Comparison of ENCODE assay signal across 11 cellular contexts in the genomic region with DNA sequence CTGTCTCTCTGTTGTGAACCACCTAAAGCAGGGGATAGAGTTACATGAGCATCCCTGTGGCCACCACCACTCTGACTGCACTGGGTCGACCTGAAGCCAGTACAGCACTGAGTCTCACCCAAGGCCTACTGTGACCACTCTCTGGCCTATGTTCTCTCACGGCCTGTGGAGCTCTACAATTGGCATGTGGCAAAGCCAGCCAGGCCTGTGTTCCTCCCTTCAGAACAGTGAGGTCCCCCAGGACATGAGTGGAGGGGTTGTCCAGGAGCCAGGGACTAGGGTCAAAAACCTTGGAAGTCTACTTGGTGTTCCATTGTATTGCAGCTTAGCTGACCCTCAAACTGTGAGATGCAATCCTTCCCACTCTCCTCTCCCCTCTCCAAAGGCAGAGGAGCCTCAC. TPM values are rescaled to one million over a fixed set of nuclear protein-coding genes. Genes with fewer than 3 reads are reported as not detected.
"Had no signal": no experiment of that assay in that cellular context is flagged by ENCODE, and none has a peak within 500 bp of the region (broad histone marks: within the 10 kb centered on the region; RNA-seq: fewer than 3 reads in every experiment).

No MANE protein-coding gene starts in this region.

- FAIRE-seq: H1, H54 had no signal

- ATAC-seq: GM23338, HCT116 had no signal

- H3K4me1 Mint-ChIP-seq: GM23338, H9 had no signal

- DNase-seq: GM23248, GOT3, H7, H9, HCEC 1CT, HFFc6 had no signal

- H3K9me3 ChIP-seq: HAP-1 had no signal

- H3K27ac Mint-ChIP-seq: GM23338, HFFc6 had no signal

- H3K36me3 ChIP-seq: HAP-1 had no signal

- H3K4me1 ChIP-seq: HAP-1 had no signal

- H2AFZ ChIP-seq: GM23248, GM23338 had no signal

- H3K9me3 Mint-ChIP-seq: GM23338, HFFc6 had no signal

- H3K4me3 Mint-ChIP-seq: GM23338, H9, HFFc6 had no signal

- H3K9ac ChIP-seq: GM23248 had no signal

- H3K4me3 ChIP-seq: GM23248, GM23338, HAP-1 had no signal

- H3K27ac ChIP-seq: GM23248 had no signal

- H3K4me2 ChIP-seq: GM23338 had no signal

RNA-seq across cellular contexts. Expression of a gene that starts 42.7 kb away (rescaled TPM):
- total RNA-seq: GM23248, GM23338, H1, H7, H9 had no signal
- polyA plus RNA-seq: GM23248, H1 had no signal
